In genomic region chr10:47477078-47477477, GRCh38 we compare ENCODE assay signal across 19 cellular contexts. TPM values are rescaled to one million over a fixed set of nuclear protein-coding genes. Genes with fewer than 3 reads are reported as not detected.
"Had no signal": no experiment of that assay in that cellular context is flagged by ENCODE, and none has a peak within 500 bp of the region (broad histone marks: within the 10 kb centered on the region; RNA-seq: fewer than 3 reads in every experiment).

No MANE protein-coding gene starts in this region.

RNA-seq across cellular contexts. Expression of gene ANXA8, which starts 6.8 kb away (rescaled TPM):
- total RNA-seq: activated naive CD4-positive, alpha-beta T cell treated with anti-CD3 and anti-CD28 coated beads for 36 hours; activated naive CD4-positive, alpha-beta T cell treated with anti-CD3 and anti-CD28 coated beads, Interleukin-2, amount 50 U/mL, for 72 hours; activated naive CD8-positive, alpha-beta T cell treated with anti-CD3 and anti-CD28 coated beads for 36 hours; activated T-cell treated with anti-CD3 and anti-CD28 coated beads, Interleukin-2, amount 50 U/mL, for 4 hours; activated T-cell treated with anti-CD3 and anti-CD28 coated beads, Interleukin-2, amount 50 U/mL, for 72 hours; activated T-helper 1 cell treated with anti-CD3 and anti-CD28 coated beads, Interleukin-12 subunit alpha, Interleukin-12 subunit beta, Interleukin-2, Interleukin-4 antibody, amounts not matched to agents 30 ng/mL and 10 ng/mL and 1 ng/mL, durations not matched to agents 14 hours and 24 hours and 36 hours; activated T-helper 17 cell treated with anti-CD3 and anti-CD28 coated beads, Interleukin-2, amount 50 U/mL, for 72 hours; ascending aorta; body of pancreas; cardiac septum had no signal

RNA-seq across cellular contexts. Expression of gene FAM25G, which starts 14.4 kb away (rescaled TPM):
- total RNA-seq: activated naive CD4-positive, alpha-beta T cell treated with anti-CD3 and anti-CD28 coated beads for 36 hours; activated naive CD4-positive, alpha-beta T cell treated with anti-CD3 and anti-CD28 coated beads, Interleukin-2, amount 50 U/mL, for 72 hours; activated naive CD8-positive, alpha-beta T cell treated with anti-CD3 and anti-CD28 coated beads for 36 hours; activated naive CD8-positive, alpha-beta T cell treated with anti-CD3 and anti-CD28 coated beads, Interleukin-2, amount 10 ng/mL, durations not matched to agents 7 days and 5 days; activated T-cell treated with anti-CD3 and anti-CD28 coated beads, Interleukin-2, amount 50 U/mL, for 4 hours; activated T-cell treated with anti-CD3 and anti-CD28 coated beads, Interleukin-2, amount 50 U/mL, for 72 hours; activated T-helper 1 cell treated with anti-CD3 and anti-CD28 coated beads, Interleukin-12 subunit alpha, Interleukin-12 subunit beta, Interleukin-2, Interleukin-4 antibody, amounts not matched to agents 30 ng/mL and 10 ng/mL and 1 ng/mL, durations not matched to agents 14 hours and 24 hours and 36 hours; activated T-helper 17 cell treated with anti-CD3 and anti-CD28 coated beads, Interleukin-2, amount 50 U/mL, for 72 hours; activated T-helper 2 cell treated with anti-CD3 and anti-CD28 coated beads, Interferon-gamma antibody, Interleukin-2, Interleukin-4, amounts not matched to agents 10 μg/mL and 5 μg/mL and 100 μg/mL, durations not matched to agents 14 hours and 24 hours and 36 hours; adrenal gland; aorta; ascending aorta; astrocyte; body of pancreas; breast epithelium; bronchial epithelial cell; cardiac muscle cell; cardiac septum had no signal
- polyA plus RNA-seq: adipose tissue, adrenal gland, aorta, cardiac muscle cell had no signal
